2 cellular contexts compared by ENCODE assay signal in genomic region chr12:59444932-59445331, GRCh38.
TF ChIP-seq lines count a peak whose summit lies in the region.

No MANE protein-coding gene starts in this region.

TF ChIP-seq in SK-N-SH, 30 proteins besides CTCF, POLR2A, EP300 and RAD21 (continued from another document):
- TF ChIP-seq GATA2 (CRISPR knock-in tag; IDR thresholded peaks at IDR 0.05) = no peak
- TF ChIP-seq MXI1 (IDR thresholded peaks at IDR 0.05; ENCODE audit: low read depth, low read length) = no peak
TF ChIP-seq in SK-N-SH: peak in this region for 0.

TF ChIP-seq in SK-N-SH treated with all-trans-retinoic acid at 6 μM for 48 hours, 23 proteins besides CTCF, POLR2A, EP300 and RAD21 (continued from another document):
- TF ChIP-seq CSRNP3 (CRISPR knock-in tag; IDR thresholded peaks at IDR 0.05) = no peak
- no peak for TF ChIP-seq PATZ1 (CRISPR knock-in tag; IDR thresholded peaks at IDR 0.05; ENCODE audit: borderline replicate concordance)
- no peak for TF ChIP-seq ZFP3 (CRISPR knock-in tag; IDR thresholded peaks at IDR 0.05)
- no peak for TF ChIP-seq GLIS3 (CRISPR knock-in tag; IDR thresholded peaks at IDR 0.05)
